In the genomic region with DNA sequence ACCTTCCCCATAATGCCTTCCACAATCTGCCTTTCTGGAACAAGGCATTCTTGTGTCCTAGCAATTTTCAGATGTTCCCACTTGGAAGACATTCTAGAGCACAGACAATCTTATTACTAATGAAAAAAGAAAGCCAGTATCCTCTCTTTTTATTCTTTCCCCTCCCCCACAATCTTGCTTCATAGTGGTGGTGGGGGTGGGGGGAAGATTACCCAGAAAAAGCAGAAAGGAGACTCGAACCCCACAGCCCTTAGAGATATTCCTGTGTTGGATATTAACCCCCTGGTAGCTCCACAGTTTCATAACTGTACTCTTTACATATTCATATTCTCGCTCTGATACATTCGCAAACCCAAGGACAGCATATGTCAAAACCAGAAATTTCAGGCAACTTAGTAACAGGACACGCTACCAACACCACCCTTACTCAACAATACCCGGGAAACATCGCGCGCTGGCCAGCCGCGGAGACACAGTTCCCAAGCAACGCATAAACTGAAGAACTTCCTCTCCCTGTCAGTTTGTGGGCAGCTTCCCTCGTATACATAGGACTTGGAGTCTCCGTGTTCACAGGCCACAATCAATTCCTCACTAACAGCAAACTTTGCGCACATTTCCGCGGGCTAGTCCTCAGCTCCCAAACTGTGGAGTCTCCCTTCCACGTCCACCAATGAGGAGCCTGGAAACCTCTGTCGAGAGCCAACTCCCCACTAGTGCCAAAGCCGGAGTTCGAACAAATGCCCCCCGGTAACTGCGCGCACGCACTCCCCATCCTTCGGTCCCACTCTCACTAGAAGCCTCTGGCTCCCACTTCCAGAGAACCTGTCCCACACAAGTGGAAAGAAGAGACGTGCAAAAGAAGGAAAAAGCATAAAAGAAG, we compare ENCODE assay signal across 7 cellular contexts. TPM values are rescaled to one million over a fixed set of nuclear protein-coding genes. Genes with fewer than 3 reads are reported as not detected.
DNase-seq lines count a peak whose midpoint lies in the region.

No MANE protein-coding gene starts in this region.

- H3K4me1 ChIP-seq in SJSA1 (replicated peaks) = peaks cover 10% of the 10 kb centered on the region; the same call in 1 of the 2 replicates
- peaks cover 20% of the 10 kb centered on the region for H3K4me1 ChIP-seq in skeletal muscle satellite cell (ENCODE audit: control insufficient read depth, insufficient read depth, low read length)

- H3K36me3 ChIP-seq in SJSA1 (no peaks in the 10 kb centered on the region), skeletal muscle satellite cell (ENCODE audit: insufficient read depth, low read length) (no peaks in the 10 kb centered on the region)

- peak overlapping the region; percentile 87 for H3K27ac ChIP-seq in SJSA1
- peak overlapping the region; percentile 88 for H3K27ac ChIP-seq in caudate nucleus (ENCODE audit: low read depth, low read length)

- H3K9me3 ChIP-seq in SJSA1 (replicated peaks) (no peaks in the 10 kb centered on the region), skeletal muscle satellite cell (replicated peaks; ENCODE audit: low read length) (no peaks in the 10 kb centered on the region)

- peak overlapping the region; percentile 96 for H3K4me2 ChIP-seq in skeletal muscle satellite cell (ENCODE audit: low read length)

- H3K27me3 ChIP-seq in SJSA1 (replicated peaks) (no peaks in the 10 kb centered on the region), skeletal muscle satellite cell (ENCODE audit: control insufficient read depth, insufficient read depth, low read length) (no peaks in the 10 kb centered on the region)

- H3K4me3 ChIP-seq in SJSA1 (peak overlapping the region; percentile 70), skeletal muscle satellite cell (ENCODE audit: low read length) (peak overlapping the region; percentile 82)

- H3K9ac ChIP-seq in skeletal muscle satellite cell (ENCODE audit: low read depth, low read length) = peak overlapping the region; percentile 96

- DNase-seq in GM03348 (ENCODE audit: low spot score) = peak; percentile 68
- peak; percentile 46 for DNase-seq in HS-5 (ENCODE audit: low read depth)
- no peak for DNase-seq in SJSA1 (ENCODE audit: low read depth in 1 of 2, low spot score in 2 of 2)
- peak in 8 of 61 donors; percentile 14 to 56 (median 32) for DNase-seq in caudate nucleus (lab: John Stamatoyannopoulos, UW)
- peak; percentile 51 for DNase-seq in inferior parietal cortex (ENCODE audit: extremely low spot score)
- no peak for DNase-seq in HPDE6-E6E7 (ENCODE audit: extremely low spot score)

RNA-seq across cellular contexts. Expression of a gene that starts 0.7 kb away (rescaled TPM):
- total RNA-seq in SJSA1 (2014; rRNA removed; shearing (Covaris generic)) = 0.61 TPM in 1 of 2 replicates, not detected in the other
- 0.22 and 0.25 TPM in 2 replicates for total RNA-seq in skeletal muscle satellite cell (2012; rRNA removed)

Comparison
In these comparisons a context has a peak if more than half of its experiments do, and no peak if none do; other contexts are left out.
1. DNase-seq: peak in GM03348 (single experiment), HS-5 (single experiment) and inferior parietal cortex (single experiment); none in SJSA1 (0 of 2) and HPDE6-E6E7 (single experiment).